30 cellular contexts compared by ENCODE assay signal in genomic region chr19:8126008-8126407, GRCh38. TPM values are rescaled to one million over a fixed set of nuclear protein-coding genes. Genes with fewer than 3 reads are reported as not detected.
"Had no signal": no experiment of that assay in that cellular context is flagged by ENCODE, and none has a peak within 500 bp of the region (broad histone marks: within the 10 kb centered on the region; RNA-seq: fewer than 3 reads in every experiment).

No MANE protein-coding gene starts in this region.

- H3K36me3 Mint-ChIP-seq: immature natural killer cell; naive thymus-derived CD8-positive, alpha-beta T cell had no signal

- H3K4me3 Mint-ChIP-seq: immature natural killer cell; naive thymus-derived CD8-positive, alpha-beta T cell; stimulated activated naive CD8-positive, alpha-beta T cell treated with anti-CD3 and anti-CD28 coated beads, Interleukin-15, amount 100 ng/mL, for 72 hours had no signal

- H3K27me3 ChIP-seq: gastrocnemius medialis, heart left ventricle, hepatocyte, right atrium auricular region, transverse colon had no signal

- H3K4me1 ChIP-seq: gastrocnemius medialis, heart left ventricle, lower lobe of right lung, prostate gland, right atrium auricular region, transverse colon had no signal

- H3K9me3 Mint-ChIP-seq: immature natural killer cell; naive thymus-derived CD8-positive, alpha-beta T cell; stimulated activated naive CD8-positive, alpha-beta T cell treated with anti-CD3 and anti-CD28 coated beads, Interleukin-15, amount 100 ng/mL, for 72 hours had no signal

- H2AFZ ChIP-seq: hepatocyte had no signal

- H3K4me2 ChIP-seq: hepatocyte, smooth muscle cell had no signal

- H3K27ac ChIP-seq: dorsolateral prefrontal cortex, epithelial cell of prostate, gastrocnemius medialis, heart left ventricle, hepatocyte, lower lobe of right lung, prostate gland, right atrium auricular region, suprapubic skin, transverse colon had no signal

- H3K4me3 ChIP-seq: dorsolateral prefrontal cortex, gastrocnemius medialis, heart left ventricle, hepatocyte, lower lobe of right lung, prostate gland, right atrium auricular region, smooth muscle cell, suprapubic skin, transverse colon had no signal

- DNase-seq: cerebellar nuclear complex; dorsolateral prefrontal cortex; effector CD4-positive, alpha-beta T cell; foreskin fibroblast; gastrocnemius medialis; heart left ventricle; immature natural killer cell; islet precursor cell; kidney glomerular epithelial cell; left ventricle myocardium superior; lower lobe of right lung; naive thymus-derived CD8-positive, alpha-beta T cell; stimulated activated CD4-positive, alpha-beta T cell treated with anti-CD3 and anti-CD28 coated beads, Interleukin-12 subunit alpha, Interleukin-12 subunit beta, amount 100 ng/mL, for 4 hours; stimulated activated CD4-positive, alpha-beta T cell treated with anti-CD3 and anti-CD28 coated beads, Interleukin-1b, Interleukin-23, amount 100 ng/mL, for 48 hours; stimulated activated CD4-positive, alpha-beta T cell treated with anti-CD3 and anti-CD28 coated beads, Interleukin-4, amount 100 ng/mL, for 1 hour; stimulated activated CD8-positive, alpha-beta memory T cell treated with anti-CD3 and anti-CD28 coated beads, Interleukin-4, amount 100 ng/mL, for 48 hours; stimulated activated naive CD4-positive, alpha-beta T cell; stimulated activated naive CD8-positive, alpha-beta T cell treated with anti-CD3 and anti-CD28 coated beads, Interleukin-15, amount 100 ng/mL, for 72 hours; transverse colon had no signal

- H3K36me3 ChIP-seq: gastrocnemius medialis, heart left ventricle, lower lobe of right lung, prostate gland, right atrium auricular region, suprapubic skin, transverse colon had no signal

- H3K27ac Mint-ChIP-seq: immature natural killer cell; stimulated activated naive CD8-positive, alpha-beta T cell treated with anti-CD3 and anti-CD28 coated beads, Interleukin-15, amount 100 ng/mL, for 72 hours had no signal

- H3K9me3 ChIP-seq: gastrocnemius medialis, heart left ventricle, lower lobe of right lung, prostate gland, right atrium auricular region, suprapubic skin, transverse colon had no signal

- ATAC-seq: gastrocnemius medialis; left ventricle myocardium superior; lower lobe of right lung; naive thymus-derived CD8-positive, alpha-beta T cell; sciatic nerve; stimulated activated naive CD8-positive, alpha-beta T cell treated with anti-CD3 and anti-CD28 coated beads, Interleukin-15, amount 100 ng/mL, for 72 hours had no signal

- H3K4me1 Mint-ChIP-seq: immature natural killer cell; naive thymus-derived CD8-positive, alpha-beta T cell; stimulated activated naive CD8-positive, alpha-beta T cell treated with anti-CD3 and anti-CD28 coated beads, Interleukin-15, amount 100 ng/mL, for 72 hours had no signal

RNA-seq across cellular contexts. Expression of gene FBN3, which starts 23.4 kb away (rescaled TPM):
- total RNA-seq: glomerular endothelial cell; left ventricle myocardium superior; mesenteric fat pad; myocyte; naive thymus-derived CD8-positive, alpha-beta T cell; right atrium auricular region; smooth muscle cell; transverse colon had no signal
- polyA plus RNA-seq: heart left ventricle; immature natural killer cell; naive thymus-derived CD8-positive, alpha-beta T cell; smooth muscle cell; urinary bladder had no signal
